24 cellular contexts compared by ENCODE assay signal in genomic region chr17:52283872-52284271, GRCh38.
"Had no signal": no experiment of that assay in that cellular context is flagged by ENCODE, and none has a peak within 500 bp of the region (broad histone marks: within the 10 kb centered on the region; RNA-seq: fewer than 3 reads in every experiment).

No MANE protein-coding gene starts in this region.

- ATAC-seq: left cardiac atrium; left colon; left lobe of liver; left lung; left ventricle myocardium superior; lower lobe of right lung; mucosa of descending colon; naive thymus-derived CD4-positive, alpha-beta T cell had no signal

- H3K36me3 Mint-ChIP-seq: immature natural killer cell; memory B cell; mesothelial cell of epicardium; naive B cell; naive thymus-derived CD4-positive, alpha-beta T cell had no signal

- H3K4me1 Mint-ChIP-seq: immature natural killer cell; memory B cell; mesothelial cell of epicardium; naive B cell; naive thymus-derived CD4-positive, alpha-beta T cell had no signal

- FAIRE-seq: islet of Langerhans, keratinocyte, kidney had no signal

- H3K4me3 Mint-ChIP-seq: immature natural killer cell; memory B cell; mesothelial cell of epicardium; naive B cell; naive thymus-derived CD4-positive, alpha-beta T cell had no signal

- H3K27me3 Mint-ChIP-seq: naive B cell had no signal

- H3K27ac Mint-ChIP-seq: immature natural killer cell; memory B cell; mesothelial cell of epicardium; naive B cell; naive thymus-derived CD4-positive, alpha-beta T cell had no signal

- DNase-seq: hippocampal formation; hypothalamus; immature natural killer cell; islet precursor cell; kidney; kidney glomerular epithelial cell; left cardiac atrium; left colon; left lung; left ventricle myocardium inferior; left ventricle myocardium superior; lower lobe of right lung; mammary epithelial cell; mesenchymal stem cell; mesendoderm; midbrain; mucosa of descending colon; naive B cell; naive thymus-derived CD4-positive, alpha-beta T cell had no signal
